Comparison of ENCODE assay signal across 32 cellular contexts in genomic region chr15:95713315-95713714, GRCh38.
"Had no signal": no experiment of that assay in that cellular context is flagged by ENCODE, and none has a peak within 500 bp of the region (broad histone marks: within the 10 kb centered on the region; RNA-seq: fewer than 3 reads in every experiment).

No MANE protein-coding gene starts in this region.

- H3K27me3 ChIP-seq: Peyer's patch, SJSA1 had no signal

- FAIRE-seq: bronchial epithelial cell had no signal

- H3K4me1 ChIP-seq: Peyer's patch, SJSA1 had no signal

- ATAC-seq: activated naive CD8-positive, alpha-beta T cell treated with anti-CD3 and anti-CD28 coated beads, Interleukin-2, amount 50 U/mL, for 24 hours; SK-N-SH treated with all-trans-retinoic acid at 6 μM for 48 hours had no signal

- H3K9me3 ChIP-seq: Peyer's patch, SJSA1 had no signal

- DNase-seq: activated B cell treated with CpG ODN at 0.5 μM for 24 hours; activated CD4-positive, alpha-beta memory T cell treated with anti-CD3 and anti-CD28 coated beads for 36 hours; activated CD4-positive, alpha-beta T cell treated with anti-CD3 and anti-CD28 coated beads for 4 hours; activated CD4-positive, alpha-beta T cell treated with anti-CD3 and anti-CD28 coated beads, Interleukin-2, amount 50 U/mL, for 1 hour; activated CD4-positive, CD25-positive, alpha-beta regulatory T cell treated with anti-CD3 and anti-CD28 coated beads, Interleukin-2, amount 50 U/mL, for 72 hours; activated CD8-positive, alpha-beta memory T cell treated with anti-CD3 and anti-CD28 coated beads, Interleukin-2, amount 50 U/mL, for 4 hours; activated effector memory CD4-positive, alpha-beta T cell treated with Interleukin-2 at 50 U/mL for 16 hours; activated naive CD4-positive, alpha-beta T cell treated with anti-CD3 and anti-CD28 coated beads, Interleukin-2, amount 10 ng/mL, durations not matched to agents 7 days and 5 days; activated naive CD8-positive, alpha-beta T cell treated with anti-CD3 and anti-CD28 coated beads, Interleukin-2, amount 50 U/mL, for 24 hours; activated T-cell treated with anti-CD3 and anti-CD28 coated beads for 4 hours; activated T-cell treated with anti-CD3 and anti-CD28 coated beads, Interleukin-2, amount 50 U/mL, for 48 hours; anterior cingulate cortex; caudate nucleus; NCI-H1092 treated with DMSO at 0.1 percent for 48 hours; NCI-H1417; NCI-H187 treated with DMSO at 0.1 percent for 48 hours; NCI-H2081; NCI-H2171 treated with DMSO at 0.1 percent for 48 hours; NCI-H2227 treated with DMSO at 0.1 percent for 48 hours; NCI-H446 treated with DMSO at 0.1 percent for 48 hours; NCI-H524; NCI-H69; Peyer's patch; RPMI8226; SHP77 treated with DMSO at 0.1 percent for 48 hours; T-helper 1 cell; T-helper 2 cell; T-helper 9 cell had no signal

- H3K4me3 ChIP-seq: Peyer's patch, SJSA1 had no signal

- H3K27ac ChIP-seq: Peyer's patch, SJSA1, VCaP had no signal

- H3K36me3 ChIP-seq: Peyer's patch, SJSA1 had no signal
